Comparison of ENCODE assay signal across 8 cellular contexts in the genomic region with DNA sequence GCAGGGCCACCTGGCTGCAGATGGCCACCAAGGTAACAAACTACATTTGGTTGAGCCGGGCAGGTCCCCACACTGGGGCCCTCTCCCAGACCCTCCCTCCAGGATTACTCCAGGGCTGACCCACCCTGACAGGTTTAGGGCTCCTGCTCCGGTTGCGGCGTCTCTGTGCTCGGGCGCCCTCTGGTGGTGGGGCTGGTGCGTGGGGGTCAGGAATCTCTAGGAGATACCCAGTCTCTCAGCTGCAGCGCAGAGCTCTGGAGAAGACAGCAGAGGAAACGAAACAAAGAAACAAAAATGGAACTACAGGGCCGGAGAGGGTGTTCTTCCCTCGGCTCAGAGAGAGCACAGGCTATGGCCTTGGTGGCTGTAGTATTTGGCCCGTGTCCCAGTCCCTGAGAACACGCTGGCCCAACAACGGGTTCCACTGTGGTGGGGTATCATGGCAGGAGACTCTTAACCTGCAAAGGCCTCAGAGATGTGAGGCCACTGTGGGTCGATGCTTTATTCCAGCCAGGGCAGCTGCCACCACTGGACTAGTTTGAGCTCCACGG. TPM values are rescaled to one million over a fixed set of nuclear protein-coding genes. Genes with fewer than 3 reads are reported as not detected.
DNase-seq lines count a peak whose midpoint lies in the region; ATAC-seq and TF ChIP-seq lines count a peak whose summit lies in the region.

No MANE protein-coding gene starts in this region.

- H2AFZ ChIP-seq in ACC112 (ENCODE audit: low read length, unreplicated experiment): no peak overlapping the region

- H3K4me3 ChIP-seq in ACC112 (ENCODE audit: low read depth, low read length) (peak overlapping the region; percentile 75), endodermal cell (ENCODE audit: low read length) (peak overlapping the region; percentile 74), mucosa of stomach (ENCODE audit: low read length) (no peak overlapping the region)

- no peak overlapping the region for H3K9ac ChIP-seq in endodermal cell (ENCODE audit: extremely low read depth, low read length, poor library complexity, severe bottlenecking)
- peak overlapping the region; percentile 43 for H3K9ac ChIP-seq in mucosa of stomach (ENCODE audit: low read length)

- peak; percentile 91 for TF ChIP-seq CTCF in endodermal cell (conservative IDR thresholded peaks at IDR 0.05)

- peaks cover 51% of the 10 kb centered on the region for H3K27me3 ChIP-seq in ACC112 (ENCODE audit: insufficient read depth, low read length)
- peaks cover 59% of the 10 kb centered on the region for H3K27me3 ChIP-seq in endodermal cell (ENCODE audit: control insufficient read depth, insufficient read depth, low read length, poor library complexity, severe bottlenecking)
- H3K27me3 ChIP-seq in mucosa of stomach (ENCODE audit: control insufficient read depth, insufficient read depth, low read length): peaks cover 49% of the 10 kb centered on the region

- H3K36me3 ChIP-seq in ACC112 (ENCODE audit: insufficient read depth, low read length) (no peaks in the 10 kb centered on the region), endodermal cell (ENCODE audit: control insufficient read depth, insufficient read depth, low read length) (no peaks in the 10 kb centered on the region), mucosa of stomach (ENCODE audit: control insufficient read depth, insufficient read depth, low read length) (no peaks in the 10 kb centered on the region)

- H3K4me1 Mint-ChIP-seq in endodermal cell: peaks cover 9% of the 10 kb centered on the region

- no peaks in the 10 kb centered on the region for H3K9me3 Mint-ChIP-seq in endodermal cell

- no peaks in the 10 kb centered on the region for H3K79me2 ChIP-seq in ACC112 (ENCODE audit: control insufficient read depth, insufficient read depth, low read length, unreplicated experiment)

- peak overlapping the region; percentile 66 for H3K4me3 Mint-ChIP-seq in endodermal cell

- H3K27ac ChIP-seq in ACC112 (ENCODE audit: low read depth, low read length): no peak overlapping the region
- H3K27ac ChIP-seq in endodermal cell (ENCODE audit: low read depth, low read length): no peak overlapping the region

- peaks cover 59% of the 10 kb centered on the region for H3K27me3 Mint-ChIP-seq in endodermal cell (ENCODE audit: insufficient read depth)

- H3K36me3 Mint-ChIP-seq in endodermal cell (ENCODE audit: low read depth): no peaks in the 10 kb centered on the region

- ATAC-seq in GM18858 (IDR thresholded peaks at IDR 0.05; ENCODE audit: unreplicated experiment) (peak; percentile 46), GM18517 (IDR thresholded peaks at IDR 0.05; ENCODE audit: unreplicated experiment) (no peak)

- 50 to 66% methylated on average over 12 to 16 of the region's 16 CpGs for WGBS in endodermal cell (ENCODE audit: insufficient coverage in 1 of 2, insufficient read length in 1 of 2), 2 experiments

- H3K9me3 ChIP-seq in endodermal cell (ENCODE audit: control insufficient read depth, low read length) (no peaks in the 10 kb centered on the region), mucosa of stomach (ENCODE audit: control insufficient read depth, low read length) (no peaks in the 10 kb centered on the region)

- no peaks in the 10 kb centered on the region for H3K4me1 ChIP-seq in ACC112 (ENCODE audit: control insufficient read depth, insufficient read depth, low read length, unreplicated experiment)
- peaks cover 3% of the 10 kb centered on the region for H3K4me1 ChIP-seq in endodermal cell (ENCODE audit: control insufficient read depth, insufficient read depth, low read length)
- peaks cover 11% of the 10 kb centered on the region for H3K4me1 ChIP-seq in mucosa of stomach (ENCODE audit: control insufficient read depth, insufficient read depth, low read length)

- DNase-seq in NCI-H2227 treated with DMSO at 0.1 percent for 48 hours (lab: John Stamatoyannopoulos, UW): peak; percentile 15
- DNase-seq in activated CD8-positive, alpha-beta memory T cell treated with anti-CD3 and anti-CD28 coated beads for 4 hours (ENCODE audit: low read depth in 2 of 2): peak; percentile 14 to 25
- peak; percentile 93 for DNase-seq in endodermal cell
- peak; percentile 33 to 43 for DNase-seq in stimulated activated CD8-positive, alpha-beta memory T cell treated with anti-CD3 and anti-CD28 coated beads, Interleukin-7, amount 100 ng/mL, for 48 hours (ENCODE audit: extremely low read depth in 1 of 2, low read depth in 1 of 2)

- H3K27ac Mint-ChIP-seq in endodermal cell: no peak overlapping the region

RNA-seq across cellular contexts. Expression of gene C11orf96, which starts 2.4 kb away (rescaled TPM):
- total RNA-seq in endodermal cell: under 1 TPM in 1 of 2 donors, not detected in 1; 0.62 TPM
- 5.8 TPM for polyA plus RNA-seq in endodermal cell (2013, experiment 1 of 2)
- polyA plus RNA-seq in endodermal cell (2013, experiment 2 of 2): 4.9 TPM

Comparison
In these comparisons a context has a peak if more than half of its experiments do, and no peak if none do; other contexts are left out.
1. DNase-seq: peak in every context shown above with its lines; median percentile 93 in endodermal cell; 38 in stimulated activated CD8-positive, alpha-beta memory T cell treated with anti-CD3 and anti-CD28 coated beads, Interleukin-7, amount 100 ng/mL, for 48 hours; 20 in activated CD8-positive, alpha-beta memory T cell treated with anti-CD3 and anti-CD28 coated beads for 4 hours; 15 in NCI-H2227 treated with DMSO at 0.1 percent for 48 hours.